ENCODE assay signal across 8 cellular contexts in the genomic region with DNA sequence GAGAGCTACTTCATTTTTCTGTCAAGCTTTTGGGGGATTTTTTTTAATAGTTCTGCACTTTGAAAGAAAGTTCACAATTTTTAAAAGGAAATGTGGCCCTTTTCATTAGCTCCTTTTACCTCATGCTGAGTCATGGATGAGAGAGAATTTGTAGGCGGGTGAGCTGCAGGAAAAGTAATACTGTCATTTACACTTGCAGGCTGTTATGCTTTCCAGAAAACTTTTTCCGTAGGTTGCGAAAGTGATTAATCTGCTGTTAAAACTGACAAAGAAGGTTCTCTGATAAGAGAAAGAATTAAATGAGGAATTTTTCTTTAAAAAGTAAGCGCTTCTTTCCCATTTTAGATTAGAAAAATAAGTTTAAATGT.
DNase-seq lines count a peak whose midpoint lies in the region; ATAC-seq and TF ChIP-seq lines count a peak whose summit lies in the region.
"Had no signal": no experiment of that assay in that cellular context is flagged by ENCODE, and none has a peak within 500 bp of the region (broad histone marks: within the 10 kb centered on the region; RNA-seq: fewer than 3 reads in every experiment).

No MANE protein-coding gene starts in this region.

- peak overlapping the region; percentile 61 to 66 (median 64) for H3K27ac ChIP-seq in gastroesophageal sphincter

- no peaks in the 10 kb centered on the region for H3K27me3 ChIP-seq in gastroesophageal sphincter

- peaks cover 12% of the 10 kb centered on the region for H3K4me1 Mint-ChIP-seq in HFFc6 (ENCODE audit: low read depth)
- H3K4me1 Mint-ChIP-seq in T-helper 17 cell, result peaks cover 13% of the 10 kb centered on the region

- TF ChIP-seq POLR2A in gastroesophageal sphincter (IDR thresholded peaks at IDR 0.05), result no peak

- H3K9me3 ChIP-seq in T-helper 17 cell (ENCODE audit: control insufficient read depth, low read length, poor library complexity, severe bottlenecking) (no peaks in the 10 kb centered on the region), gastroesophageal sphincter (no peaks in the 10 kb centered on the region)

- no peak for TF ChIP-seq EP300 in gastroesophageal sphincter (IDR thresholded peaks at IDR 0.05)

- H3K9me3 Mint-ChIP-seq in HFFc6, result no peaks in the 10 kb centered on the region

- WGBS in gastroesophageal sphincter (ENCODE audit: low coverage in 1 of 2), 2 donors, result 22 to 23% methylated on average over 4 of the region's 4 CpGs

- ATAC-seq in T-helper 17 cell (no peak), gastroesophageal sphincter (peak; percentile 45), HG02840 (IDR thresholded peaks at IDR 0.05; ENCODE audit: low FRiP score, unreplicated experiment) (no peak), GM19035 (IDR thresholded peaks at IDR 0.05; ENCODE audit: unreplicated experiment) (no peak)

- no peak for TF ChIP-seq CTCF in HFFc6 (IDR thresholded peaks at IDR 0.05)
- TF ChIP-seq CTCF in gastroesophageal sphincter (IDR thresholded peaks at IDR 0.05), result no peak

- H3K36me3 ChIP-seq in gastroesophageal sphincter, result no peaks in the 10 kb centered on the region

- H3K27me3 Mint-ChIP-seq in HFFc6 (ENCODE audit: insufficient read depth) (no peaks in the 10 kb centered on the region), T-helper 17 cell (no peaks in the 10 kb centered on the region)

- H3K36me3 Mint-ChIP-seq in HFFc6 (ENCODE audit: low read depth) (no peaks in the 10 kb centered on the region), T-helper 17 cell (ENCODE audit: low read depth) (no peaks in the 10 kb centered on the region)

- peaks cover 23 to 88% (median 33%) of the 10 kb centered on the region in 3 donors for H3K4me1 ChIP-seq in gastroesophageal sphincter

- H3K4me3 Mint-ChIP-seq in HFFc6 (no peak overlapping the region), T-helper 17 cell (no peak overlapping the region)

- H3K4me3 ChIP-seq in gastroesophageal sphincter, result no peak overlapping the region

- H3K27ac Mint-ChIP-seq in HFFc6, result no peak overlapping the region
- peak overlapping the region; percentile 77 for H3K27ac Mint-ChIP-seq in T-helper 17 cell

- peak; percentile 58 for DNase-seq in HFFc6
- DNase-seq in T-helper 17 cell, result no peak
- peak; percentile 2 for DNase-seq in stimulated activated CD4-positive, alpha-beta T cell treated with anti-CD3 and anti-CD28 coated beads, Interleukin-4, amount 100 ng/mL, for 1 hour
- no peak for DNase-seq in SK-N-DZ (ENCODE audit: low spot score)
- DNase-seq: T1000 had no signal

Comparison
In these comparisons a context has a peak if more than half of its experiments do, and no peak if none do; other contexts are left out.
1. DNase-seq: peak in HFFc6 (single experiment) and stimulated activated CD4-positive, alpha-beta T cell treated with anti-CD3 and anti-CD28 coated beads, Interleukin-4, amount 100 ng/mL, for 1 hour (single experiment); none in T-helper 17 cell (0 of 3) and SK-N-DZ (single experiment).